24 cellular contexts compared by ENCODE assay signal in the genomic region with DNA sequence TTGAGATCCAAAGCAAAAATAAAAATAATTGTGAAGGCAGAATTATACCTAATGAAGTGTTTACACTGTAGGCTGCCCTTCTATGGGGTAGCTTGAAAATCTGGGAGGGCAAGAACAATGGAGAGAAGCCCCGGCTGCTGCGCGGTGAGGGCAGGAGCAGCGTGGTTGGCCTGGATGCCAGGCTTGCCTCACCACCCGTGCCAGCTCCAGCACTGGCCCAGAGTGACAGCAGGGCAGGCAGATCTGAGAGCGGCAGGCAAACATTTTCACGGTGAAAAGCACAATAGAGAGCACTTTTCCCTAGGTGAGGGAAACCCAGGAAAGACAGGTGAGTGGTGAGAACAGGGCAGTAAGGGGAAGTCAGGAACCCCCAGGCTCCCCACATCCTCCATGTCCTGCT. TPM values are rescaled to one million over a fixed set of nuclear protein-coding genes. Genes with fewer than 3 reads are reported as not detected.
"Had no signal": no experiment of that assay in that cellular context is flagged by ENCODE, and none has a peak within 500 bp of the region (broad histone marks: within the 10 kb centered on the region; RNA-seq: fewer than 3 reads in every experiment).

No MANE protein-coding gene starts in this region.

- H3K4me3 ChIP-seq: adrenal gland, breast epithelium, MG63 had no signal

- H3K9me3 ChIP-seq: adrenal gland, breast epithelium, MG63 had no signal

- DNase-seq: activated CD4-positive, alpha-beta T cell treated with anti-CD3 and anti-CD28 coated beads for 48 hours; activated CD4-positive, alpha-beta T cell treated with anti-CD3 and anti-CD28 coated beads, Interleukin-2, amount 50 U/mL, for 4 hours; activated CD4-positive, CD25-positive, alpha-beta regulatory T cell treated with anti-CD3 and anti-CD28 coated beads, Interleukin-2, amount 50 U/mL, for 72 hours; activated CD8-positive, alpha-beta memory T cell treated with anti-CD3 and anti-CD28 coated beads, Interleukin-2, amount 50 U/mL, for 48 hours; activated CD8-positive, alpha-beta T cell treated with anti-CD3 and anti-CD28 coated beads, Interleukin-2, amount 10 ng/mL, durations not matched to agents 7 days and 5 days; activated naive CD4-positive, alpha-beta T cell treated with anti-CD3 and anti-CD28 coated beads, Interleukin-2, amount 50 U/mL, for 16 hours; activated naive CD8-positive, alpha-beta T cell treated with anti-CD3 and anti-CD28 coated beads, Interleukin-2, amount 10 ng/mL, durations not matched to agents 7 days and 5 days; activated T-cell treated with anti-CD3 and anti-CD28 coated beads, Interleukin-2, amount 50 U/mL, for 1 hour; adrenal gland; MG63; MV-4-11; NCI-H1092 treated with DMSO at 0.1 percent for 48 hours; NCI-H1417 treated with DMSO at 0.1 percent for 48 hours; NCI-H1694; NCI-H2029; NCI-H345; NCI-H510A; NCI-H526 treated with DMSO at 0.1 percent for 48 hours; PC-3; SHP77 treated with DMSO at 0.1 percent for 48 hours; T-helper 17 cell; T-helper 9 cell had no signal

- H3K36me3 ChIP-seq: adrenal gland, breast epithelium, MG63 had no signal

- ATAC-seq: activated CD8-positive, alpha-beta T cell treated with anti-CD3 and anti-CD28 coated beads, Interleukin-2, amount 10 ng/mL, durations not matched to agents 7 days and 5 days; PC-3; T-helper 17 cell; WTC11 had no signal

- H3K4me1 ChIP-seq: adrenal gland, breast epithelium had no signal

- H3K27me3 ChIP-seq: adrenal gland had no signal

- H3K27ac ChIP-seq: breast epithelium had no signal

RNA-seq across cellular contexts. Expression of a gene that starts 1.4 kb away (rescaled TPM):
- total RNA-seq: activated CD8-positive, alpha-beta T cell treated with anti-CD3 and anti-CD28 coated beads, Interleukin-2, amount 10 ng/mL, durations not matched to agents 7 days and 5 days; activated naive CD8-positive, alpha-beta T cell treated with anti-CD3 and anti-CD28 coated beads, Interleukin-2, amount 10 ng/mL, durations not matched to agents 7 days and 5 days; PC-3; T-helper 17 cell; WTC11 had no signal
